ENCODE assay signal across 8 cellular contexts in the genomic region with DNA sequence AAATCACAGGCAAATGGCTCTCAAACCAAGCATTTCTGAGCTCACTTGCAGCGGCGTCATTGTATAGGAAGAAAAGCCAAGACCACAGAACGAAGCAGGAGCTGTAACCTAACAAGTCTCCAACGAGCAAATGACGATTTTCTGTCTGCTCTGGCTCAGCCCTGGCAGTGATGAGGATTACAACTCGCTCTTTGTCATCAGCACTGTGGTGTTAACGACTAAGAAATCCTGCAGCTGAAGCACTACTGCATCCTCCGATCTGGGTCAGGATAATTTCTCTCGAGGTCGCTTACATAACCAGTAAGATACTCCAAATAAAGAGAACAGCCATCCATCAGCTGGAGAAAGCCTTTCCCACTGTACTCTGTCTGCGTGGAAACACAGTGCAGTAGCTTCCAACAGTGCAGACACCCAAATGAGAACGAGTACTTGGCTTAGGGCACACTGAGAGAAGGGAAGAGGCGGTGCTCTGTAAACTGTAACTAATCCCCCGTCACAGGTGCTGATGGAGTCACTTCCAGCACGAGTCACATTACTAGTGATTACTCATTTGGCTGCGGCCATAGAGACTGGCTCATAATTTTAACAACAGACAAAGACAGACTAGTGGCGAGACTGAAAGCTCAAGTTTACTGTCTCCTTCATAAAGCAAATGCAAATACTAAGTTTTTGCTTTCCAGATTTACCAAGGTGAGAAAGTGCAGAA.
A peak's percentile ranks its signal among the peaks of the same experiment; 100 is the strongest.
DNase-seq lines count a peak whose midpoint lies in the region; ATAC-seq and TF ChIP-seq lines count a peak whose summit lies in the region.

No MANE protein-coding gene starts in this region.

- no peaks in the 10 kb centered on the region for H3K9me3 ChIP-seq in lung (ENCODE audit: control insufficient read depth in 2 of 2, insufficient read depth in 1 of 2, low read length in 1 of 2)

- CTCF ChIA-PET in activated CD4-positive, alpha-beta memory T cell treated with anti-CD3 and anti-CD28 coated beads for 36 hours (lab: Charles Lee), result interaction anchor here (0.6 to 2.9 kb wide), 9 partner anchors 44 to 451 kb away, joined by 3 to 14 read pairs (median 4); no protein-coding TSS in a partner anchor

- peak overlapping the region; percentile 77 to 99 for H3K27ac ChIP-seq in lung (ENCODE audit: low read depth in 1 of 2, low read length in 1 of 2)

- peaks cover 0 to 4% of the 10 kb centered on the region in 2 donors for H3K4me1 ChIP-seq in lung (ENCODE audit: control insufficient read depth in 2 of 2, insufficient read depth in 2 of 2, low read length in 2 of 2)

- ATAC-seq in GM19328 (IDR thresholded peaks at IDR 0.05; ENCODE audit: unreplicated experiment) (peak; percentile 94), HG03520 (IDR thresholded peaks at IDR 0.05; ENCODE audit: unreplicated experiment) (peak; percentile 95), lung (ENCODE audit: insufficient read depth, low FRiP score) (peak; percentile 84)

- TF ChIP-seq CTCF in lung (IDR thresholded peaks at IDR 0.05; ENCODE audit: control extremely low read depth, extremely low read depth), result no peak

- peak overlapping the region; percentile 71 for H3K4me3 ChIP-seq in lung

- H3K9me3 Mint-ChIP-seq in activated CD4-positive, alpha-beta memory T cell treated with anti-CD3 and anti-CD28 coated beads for 36 hours, result no peaks in the 10 kb centered on the region

- WGBS in lung, 2 donors, result 0% methylated on average over 17 of the region's 17 CpGs

- no peaks in the 10 kb centered on the region for H3K27me3 Mint-ChIP-seq in activated CD4-positive, alpha-beta memory T cell treated with anti-CD3 and anti-CD28 coated beads for 36 hours

- intact Hi-C loops in activated CD4-positive, alpha-beta memory T cell treated with anti-CD3 and anti-CD28 coated beads for 36 hours (cut with micrococcal nuclease), result loop anchor here (1.0 to 5.0 kb wide), 17 partner anchors 33 to 1367 kb away; a partner anchor contains a TSS

- POLR2A ChIA-PET in activated CD4-positive, alpha-beta memory T cell treated with anti-CD3 and anti-CD28 coated beads for 36 hours (lab: Charles Lee), result interaction anchor here (0.7 to 5.3 kb wide), 24 partner anchors 9 to 1220 kb away, joined by 3 to 22 read pairs (median 4); a partner anchor contains a TSS

- DNase-seq in CD1c-positive myeloid dendritic cell (ENCODE audit: extremely low spot score) (peak; percentile 97), NCI-H69 (lab: John Stamatoyannopoulos, UW) (peak; percentile 95), lung (ENCODE audit: low spot score) (peak; percentile 87)
- peak; percentile 89 for DNase-seq in activated CD4-positive, alpha-beta memory T cell treated with anti-CD3 and anti-CD28 coated beads for 36 hours
- DNase-seq in effector CD4-positive, alpha-beta T cell, result peak; percentile 79
- peak; percentile 40 to 73 (median 66) for DNase-seq in stimulated activated CD4-positive, alpha-beta T cell treated with anti-CD3 and anti-CD28 coated beads, TNF-alpha, amount 100 ng/mL, for 48 hours (ENCODE audit: low read depth in 3 of 3)

- peaks cover 12% of the 10 kb centered on the region for H3K36me3 Mint-ChIP-seq in activated CD4-positive, alpha-beta memory T cell treated with anti-CD3 and anti-CD28 coated beads for 36 hours

- H3K27me3 ChIP-seq in lung (ENCODE audit: control insufficient read depth, insufficient read depth), result no peaks in the 10 kb centered on the region

- H3K4me3 Mint-ChIP-seq in activated CD4-positive, alpha-beta memory T cell treated with anti-CD3 and anti-CD28 coated beads for 36 hours, result peak overlapping the region; percentile 97

- H3K36me3 ChIP-seq in lung (ENCODE audit: control insufficient read depth in 2 of 2, insufficient read depth in 2 of 2, low read length in 2 of 2), result no peaks in the 10 kb centered on the region

- peaks cover 24% of the 10 kb centered on the region for H3K4me1 Mint-ChIP-seq in activated CD4-positive, alpha-beta memory T cell treated with anti-CD3 and anti-CD28 coated beads for 36 hours (ENCODE audit: low read depth)

- peak overlapping the region; percentile 97 for H3K27ac Mint-ChIP-seq in activated CD4-positive, alpha-beta memory T cell treated with anti-CD3 and anti-CD28 coated beads for 36 hours

Comparison
In these comparisons a context has a peak if more than half of its experiments do, and no peak if none do; other contexts are left out.
1. Peak in every context shown above with its lines: DNase-seq, ATAC-seq, H3K4me3 ChIP-seq and H3K27ac ChIP-seq.